In the genomic region with DNA sequence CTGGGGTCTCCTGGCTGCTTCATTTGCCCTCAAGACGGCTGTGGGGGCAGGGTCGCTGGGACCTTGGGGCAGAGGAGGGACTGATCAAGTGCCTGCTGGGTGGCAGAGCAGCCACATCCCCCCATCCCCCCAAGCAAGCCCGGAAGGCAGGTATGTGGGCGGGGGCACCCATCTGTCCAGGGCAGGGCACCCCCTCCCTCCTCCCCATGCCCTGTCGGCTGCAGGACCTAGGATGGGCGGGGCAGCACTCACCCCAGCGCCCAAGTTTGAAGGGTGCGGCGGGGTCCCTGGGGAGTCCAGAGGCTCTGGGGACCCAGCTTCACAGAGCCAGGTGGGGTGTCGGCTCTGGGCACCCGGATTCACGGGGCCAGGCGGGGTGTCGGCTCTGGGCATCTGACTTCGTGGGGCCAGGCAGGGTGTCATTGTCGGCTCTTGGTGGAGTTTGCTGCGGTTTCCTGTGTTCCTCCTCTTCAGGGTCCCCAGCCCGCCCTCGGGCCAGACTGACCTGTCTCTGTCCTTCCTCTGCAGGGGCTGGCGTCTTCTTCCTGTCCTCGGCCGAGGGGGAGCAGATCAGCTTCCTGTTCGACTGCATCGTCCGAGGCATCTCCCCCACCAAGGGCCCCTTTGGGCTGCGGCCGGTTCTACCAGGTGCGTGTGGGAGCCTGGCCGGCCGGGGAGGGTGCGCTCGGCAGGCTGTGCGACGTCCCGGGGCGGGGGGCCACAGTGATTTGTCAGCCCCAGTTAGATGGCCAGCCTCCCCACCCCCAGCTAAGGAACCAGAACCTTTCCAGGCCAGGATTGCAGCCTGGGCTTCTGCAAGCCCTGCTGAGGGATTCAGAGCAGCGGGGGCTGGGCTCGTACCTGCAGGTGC, we compare ENCODE assay signal across 14 cellular contexts. TPM values are rescaled to one million over a fixed set of nuclear protein-coding genes. Genes with fewer than 3 reads are reported as not detected.
DNase-seq lines count a peak whose midpoint lies in the region; ATAC-seq and TF ChIP-seq lines count a peak whose summit lies in the region.
"Had no signal": no experiment of that assay in that cellular context is flagged by ENCODE, and none has a peak within 500 bp of the region (broad histone marks: within the 10 kb centered on the region; RNA-seq: fewer than 3 reads in every experiment).

No MANE protein-coding gene starts in this region.

- H3K9me3 ChIP-seq in PC-9 (ENCODE audit: insufficient read depth, low read depth), result no peaks in the 10 kb centered on the region
- H3K9me3 ChIP-seq in hepatocyte (ENCODE audit: low read depth), result no peaks in the 10 kb centered on the region
- H3K9me3 ChIP-seq: testis had no signal

- POLR2A ChIA-PET in PC-9 (lab: Charles Lee; ENCODE audit: unreplicated experiment), result interaction anchor here (0.6 to 0.8 kb wide), 5 partner anchors 22 to 462 kb away, joined by 3 to 5 read pairs (median 3); partner anchors contain the start of gene DOK7

- DNase-seq in NCI-H146 (lab: John Stamatoyannopoulos, UW), result peak; percentile 70
- DNase-seq in NCI-H146 treated with DMSO at 0.1 percent for 48 hours (lab: John Stamatoyannopoulos, UW; ENCODE audit: unreplicated experiment), result no peak
- DNase-seq in PC-9, result peak; percentile 39 to 91
- no peak for DNase-seq in hepatocyte (ENCODE audit: low spot score)
- no peak for DNase-seq in stimulated activated effector memory CD8-positive, alpha-beta T cell treated with anti-CD3 and anti-CD28 coated beads, Interleukin-12 subunit alpha, Interleukin-12 subunit beta, amount 100 ng/mL, for 72 hours (ENCODE audit: low spot score in 2 of 2)
- DNase-seq in NCI-H1092 (lab: John Stamatoyannopoulos, UW), result no peak
- no peak for DNase-seq in activated CD4-positive, CD25-positive, alpha-beta regulatory T cell (lab: John Stamatoyannopoulos, UW)
- DNase-seq in NCI-H2227 (lab: John Stamatoyannopoulos, UW; ENCODE audit: unreplicated experiment), result no peak
- DNase-seq: central memory CD4-positive, alpha-beta T cell; stimulated activated CD4-positive, alpha-beta T cell treated with anti-CD3 and anti-CD28 coated beads, Interleukin-4, amount 100 ng/mL, for 24 hours; testis had no signal

- no peak for ATAC-seq in stimulated activated effector memory CD8-positive, alpha-beta T cell treated with anti-CD3 and anti-CD28 coated beads, Interleukin-12 subunit alpha, Interleukin-12 subunit beta, amount 100 ng/mL, for 72 hours

- no peaks in the 10 kb centered on the region for H3K36me3 Mint-ChIP-seq in stimulated activated effector memory CD8-positive, alpha-beta T cell treated with anti-CD3 and anti-CD28 coated beads, Interleukin-12 subunit alpha, Interleukin-12 subunit beta, amount 100 ng/mL, for 72 hours

- H3K27ac ChIP-seq in PC-9, result peak overlapping the region; percentile 82
- H3K27ac ChIP-seq in hepatocyte, result no peak overlapping the region
- H3K27ac ChIP-seq: testis had no signal

- H3F3A ChIP-seq in PC-9 (ENCODE audit: insufficient read depth, low read depth), result peaks cover 14% of the 10 kb centered on the region; the same call in 1 of the 2 replicates

- peak overlapping the region; percentile 48 for H3K4me3 Mint-ChIP-seq in stimulated activated effector memory CD8-positive, alpha-beta T cell treated with anti-CD3 and anti-CD28 coated beads, Interleukin-12 subunit alpha, Interleukin-12 subunit beta, amount 100 ng/mL, for 72 hours
- H3K4me3 Mint-ChIP-seq: activated T-helper 1 cell treated with anti-CD3 and anti-CD28 coated beads, Interleukin-12 subunit alpha, Interleukin-12 subunit beta, Interleukin-2, Interleukin-4 antibody, amounts not matched to agents 30 ng/mL and 10 ng/mL and 1 ng/mL, durations not matched to agents 14 hours and 24 hours and 36 hours; nephron had no signal

- no peaks in the 10 kb centered on the region for H3K9me3 Mint-ChIP-seq in stimulated activated effector memory CD8-positive, alpha-beta T cell treated with anti-CD3 and anti-CD28 coated beads, Interleukin-12 subunit alpha, Interleukin-12 subunit beta, amount 100 ng/mL, for 72 hours
- H3K9me3 Mint-ChIP-seq: activated T-helper 1 cell treated with anti-CD3 and anti-CD28 coated beads, Interleukin-12 subunit alpha, Interleukin-12 subunit beta, Interleukin-2, Interleukin-4 antibody, amounts not matched to agents 30 ng/mL and 10 ng/mL and 1 ng/mL, durations not matched to agents 14 hours and 24 hours and 36 hours; nephron had no signal

- peak overlapping the region; percentile 59 for H3K4me3 ChIP-seq in PC-9
- H3K4me3 ChIP-seq in hepatocyte, result no peak overlapping the region
- H3K4me3 ChIP-seq: testis had no signal

- no peak overlapping the region for H3K27ac Mint-ChIP-seq in stimulated activated effector memory CD8-positive, alpha-beta T cell treated with anti-CD3 and anti-CD28 coated beads, Interleukin-12 subunit alpha, Interleukin-12 subunit beta, amount 100 ng/mL, for 72 hours
- H3K27ac Mint-ChIP-seq: activated T-helper 1 cell treated with anti-CD3 and anti-CD28 coated beads, Interleukin-12 subunit alpha, Interleukin-12 subunit beta, Interleukin-2, Interleukin-4 antibody, amounts not matched to agents 30 ng/mL and 10 ng/mL and 1 ng/mL, durations not matched to agents 14 hours and 24 hours and 36 hours; nephron had no signal

- intact Hi-C loops in PC-9 (cut with micrococcal nuclease; ENCODE audit: unreplicated experiment), result loop anchor here (2.0 to 10.0 kb wide), 3 partner anchors 190 to 686 kb away; partner anchors contain the start of gene RGS12

- H3K79me2 ChIP-seq in PC-9 (ENCODE audit: low read depth) (no peaks in the 10 kb centered on the region), hepatocyte (no peaks in the 10 kb centered on the region)

- H3K4me1 ChIP-seq in PC-9 (replicated peaks; ENCODE audit: insufficient read depth) (peaks cover 20% of the 10 kb centered on the region), hepatocyte (ENCODE audit: insufficient read depth) (peaks cover 13% of the 10 kb centered on the region)

- H3K9me2 ChIP-seq in PC-9 (ENCODE audit: insufficient read depth) (no peaks in the 10 kb centered on the region), hepatocyte (replicated peaks; ENCODE audit: insufficient read depth) (no peaks in the 10 kb centered on the region)

- CTCF ChIA-PET in PC-9 (lab: Charles Lee), result interaction anchor here (0.6 kb wide), 1 partner anchor 24 kb away, joined by 3 read pairs; no protein-coding TSS in a partner anchor

- H3K36me3 ChIP-seq in PC-9 (ENCODE audit: low read depth) (no peaks in the 10 kb centered on the region), hepatocyte (replicated peaks; ENCODE audit: insufficient read depth, low read depth) (no peaks in the 10 kb centered on the region)

- WGBS in hepatocyte (ENCODE audit: low lambda C conversion rate, missing lambda C conversion rate), result 42% methylated on average over 26 of the region's 38 CpGs

- H3K4me2 ChIP-seq in PC-9, result peak overlapping the region; percentile 88
- H3K4me2 ChIP-seq in hepatocyte, result peak overlapping the region; percentile 44

- H4K20me1 ChIP-seq in PC-9 (ENCODE audit: insufficient read depth) (no peaks in the 10 kb centered on the region), hepatocyte (ENCODE audit: insufficient read depth, poor library complexity, severe bottlenecking) (no peaks in the 10 kb centered on the region)

- peaks cover 18% of the 10 kb centered on the region for H3K4me1 Mint-ChIP-seq in stimulated activated effector memory CD8-positive, alpha-beta T cell treated with anti-CD3 and anti-CD28 coated beads, Interleukin-12 subunit alpha, Interleukin-12 subunit beta, amount 100 ng/mL, for 72 hours

- BruUV-seq in PC-9 (replicated peaks; lab: Mats Ljungman, UMichigan), result no TSS peak

- H3K27me3 ChIP-seq in PC-9 (ENCODE audit: insufficient read depth, low read depth) (no peaks in the 10 kb centered on the region), hepatocyte (peaks cover 6% of the 10 kb centered on the region)
- H3K27me3 ChIP-seq: testis had no signal

- TF ChIP-seq CTCF in PC-9 (conservative IDR thresholded peaks at IDR 0.05) (no peak), hepatocyte (IDR thresholded peaks at IDR 0.05; ENCODE audit: poor library complexity) (no peak)

- H2AFZ ChIP-seq in PC-9, result peak overlapping the region; percentile 64; the same call in 1 of the 2 replicates
- no peak overlapping the region for H2AFZ ChIP-seq in hepatocyte

RNA-seq across cellular contexts. Expression of gene DOK7, which starts 22.1 kb away (rescaled TPM):
- total RNA-seq in PC-9 (2021) (7.1 and 7.6 TPM in 2 replicates), hepatocyte (0.23 TPM in 1 of 2 replicates, not detected in the other)
- polyA plus RNA-seq in hepatocyte, result 1.1 and 1.8 TPM in 2 replicates
- total RNA-seq: activated T-helper 1 cell treated with anti-CD3 and anti-CD28 coated beads, Interleukin-12 subunit alpha, Interleukin-12 subunit beta, Interleukin-2, Interleukin-4 antibody, amounts not matched to agents 30 ng/mL and 10 ng/mL and 1 ng/mL, durations not matched to agents 14 hours and 24 hours and 36 hours; glomerular endothelial cell had no signal

RNA-seq across cellular contexts. Expression of gene HGFAC, which starts 43.5 kb away (rescaled TPM):
- total RNA-seq in PC-9 (2021), result 1.3 and 1.5 TPM in 2 replicates
- 0.32 and 0.87 TPM in 2 replicates for total RNA-seq in hepatocyte
- 1.7 and 1.8 TPM in 2 replicates for polyA plus RNA-seq in hepatocyte
- total RNA-seq: activated T-helper 1 cell treated with anti-CD3 and anti-CD28 coated beads, Interleukin-12 subunit alpha, Interleukin-12 subunit beta, Interleukin-2, Interleukin-4 antibody, amounts not matched to agents 30 ng/mL and 10 ng/mL and 1 ng/mL, durations not matched to agents 14 hours and 24 hours and 36 hours had no signal

RNA-seq across cellular contexts. Expression of gene LRPAP1, which starts 47.0 kb away (rescaled TPM):
- total RNA-seq in PC-9 (2021) (126 and 149 TPM in 2 replicates), hepatocyte (184 and 191 TPM in 2 replicates)
- 299 and 379 TPM in 2 replicates for polyA plus RNA-seq in hepatocyte

Comparison
In these comparisons a context has a peak if more than half of its experiments do, and no peak if none do; other contexts are left out.
1. DNase-seq: peak in NCI-H146 (single experiment) and PC-9 (2 of 2); none in NCI-H146 treated with DMSO at 0.1 percent for 48 hours (single experiment), hepatocyte (single experiment), stimulated activated effector memory CD8-positive, alpha-beta T cell treated with anti-CD3 and anti-CD28 coated beads, Interleukin-12 subunit alpha, Interleukin-12 subunit beta, amount 100 ng/mL, for 72 hours (0 of 2), NCI-H1092 (single experiment), activated CD4-positive, CD25-positive, alpha-beta regulatory T cell (0 of 4) and NCI-H2227 (single experiment).